Comparison of ENCODE assay signal across 8 cellular contexts in genomic region chr22:37193629-37194191, GRCh38. TPM values are rescaled to one million over a fixed set of nuclear protein-coding genes. Genes with fewer than 3 reads are reported as not detected.
A peak's percentile ranks its signal among the peaks of the same experiment; 100 is the strongest.
DNase-seq lines count a peak whose midpoint lies in the region; ATAC-seq and TF ChIP-seq lines count a peak whose summit lies in the region.

No MANE protein-coding gene starts in this region.

- DNase-seq in activated CD8-positive, alpha-beta memory T cell treated with anti-CD3 and anti-CD28 coated beads for 24 hours: peak; percentile 87
- no peak for DNase-seq in activated CD8-positive, alpha-beta memory T cell treated with anti-CD3 and anti-CD28 coated beads, Interleukin-2, amount 50 U/mL, for 4 hours
- DNase-seq in activated CD8-positive, alpha-beta memory T cell treated with anti-CD3 and anti-CD28 coated beads, Interleukin-2, amount 50 U/mL, for 24 hours (ENCODE audit: extremely low read depth): peak; percentile 30
- peak; percentile 71 for DNase-seq in kidney tubule cell (ENCODE audit: low spot score)
- no peak for DNase-seq in testis
- no peak for DNase-seq in NCI-H2081 treated with DMSO at 0.1 percent for 48 hours (lab: John Stamatoyannopoulos, UW)

- H3K4me3 ChIP-seq in testis: no peak overlapping the region

- intact Hi-C loops in testis (cut with DNase I; ENCODE audit: low total_unique reads): no loop called here

- no peaks in the 10 kb centered on the region for H3K36me3 ChIP-seq in testis (ENCODE audit: low read depth, missing control alignments)

- H3K4me1 ChIP-seq in testis: peaks cover 30% of the 10 kb centered on the region

- 44 to 46% methylated on average over 10 of the region's 10 CpGs for WGBS in testis, 2 donors

- ATAC-seq in GM21367 (IDR thresholded peaks at IDR 0.05; ENCODE audit: unreplicated experiment) (no peak), GM21528 (IDR thresholded peaks at IDR 0.05; ENCODE audit: low FRiP score, unreplicated experiment) (no peak)

- TF ChIP-seq CTCF in testis (IDR thresholded peaks at IDR 0.05): no peak

- H3K27ac ChIP-seq in testis: peak overlapping the region; percentile 33 to 69

- no peaks in the 10 kb centered on the region for H3K27me3 ChIP-seq in testis

- TF ChIP-seq POLR2A in testis (IDR thresholded peaks at IDR 0.05): no peak

- no peaks in the 10 kb centered on the region for H3K9me3 ChIP-seq in testis

RNA-seq across cellular contexts. Expression of gene C1QTNF6, which starts 5.7 kb away (rescaled TPM):
- 10 to 100 TPM; 12.6 to 14.8 TPM for total RNA-seq in testis
- polyA plus RNA-seq in testis (ENCODE audit: insufficient read depth, low read depth, low replicate concordance): 15.0 TPM

RNA-seq across cellular contexts. Expression of gene SSTR3, which starts 18.6 kb away (rescaled TPM):
- total RNA-seq in testis: 10 to 100 TPM; 40.1 to 54.4 TPM
- 26.8 TPM for polyA plus RNA-seq in testis (ENCODE audit: insufficient read depth, low read depth, low replicate concordance)

RNA-seq across cellular contexts. Expression of gene IL2RB, which starts 44.0 kb away (rescaled TPM):
- total RNA-seq in testis: 1 to 10 TPM in 1 of 2 donors, under 1 TPM in 1; 0.74 to 1.5 TPM
- 2.9 TPM for polyA plus RNA-seq in testis (ENCODE audit: insufficient read depth, low read depth, low replicate concordance)

RNA-seq across cellular contexts. Expression of gene RAC2, which starts 50.4 kb away (rescaled TPM):
- 10 to 100 TPM in 1 of 2 donors, 1 to 10 TPM in 1; 1.2 to 10.7 TPM for total RNA-seq in testis
- polyA plus RNA-seq in testis (ENCODE audit: insufficient read depth, low read depth, low replicate concordance): 15.5 TPM

Comparison
In these comparisons a context has a peak if more than half of its experiments do, and no peak if none do; other contexts are left out.
1. DNase-seq: peak in activated CD8-positive, alpha-beta memory T cell treated with anti-CD3 and anti-CD28 coated beads for 24 hours (single experiment), activated CD8-positive, alpha-beta memory T cell treated with anti-CD3 and anti-CD28 coated beads, Interleukin-2, amount 50 U/mL, for 24 hours (single experiment) and kidney tubule cell (single experiment); none in activated CD8-positive, alpha-beta memory T cell treated with anti-CD3 and anti-CD28 coated beads, Interleukin-2, amount 50 U/mL, for 4 hours (single experiment), testis (single experiment) and NCI-H2081 treated with DMSO at 0.1 percent for 48 hours (single experiment).